Comparison of ENCODE assay signal across 17 cellular contexts in genomic region chr13:104357672-104358314, GRCh38.
DNase-seq lines count a peak whose midpoint lies in the region; FAIRE-seq and TF ChIP-seq lines count a peak whose summit lies in the region.
"Had no signal": no experiment of that assay in that cellular context is flagged by ENCODE, and none has a peak within 500 bp of the region (broad histone marks: within the 10 kb centered on the region; RNA-seq: fewer than 3 reads in every experiment).

No MANE protein-coding gene starts in this region.

- peaks cover 4% of the 10 kb centered on the region for H3K4me1 ChIP-seq in astrocyte (ENCODE audit: insufficient read depth, low read length)
- H3K4me1 ChIP-seq: A549 had no signal

- H3K36me3 Mint-ChIP-seq in astrocyte (ENCODE audit: low read depth, unreplicated experiment) = no peaks in the 10 kb centered on the region
- no peaks in the 10 kb centered on the region for H3K36me3 Mint-ChIP-seq in nephron (ENCODE audit: low read depth)
- H3K36me3 Mint-ChIP-seq: CD14-positive monocyte; CD8-positive, alpha-beta T cell had no signal

- intact Hi-C loops in head of caudate nucleus (cut with DNase I) = no loop called here

- peak overlapping the region; percentile 43 for H3K4me2 ChIP-seq in astrocyte (ENCODE audit: low read length)
- H3K4me2 ChIP-seq: A549 had no signal

- no peaks in the 10 kb centered on the region for H3K79me2 ChIP-seq in astrocyte (ENCODE audit: insufficient read depth, low read length)

- H3K4me3 Mint-ChIP-seq in astrocyte (ENCODE audit: unreplicated experiment) = no peak overlapping the region
- H3K4me3 Mint-ChIP-seq in nephron = no peak overlapping the region
- H3K4me3 Mint-ChIP-seq: CD14-positive monocyte; CD8-positive, alpha-beta T cell; HFFc6 had no signal

- no peak overlapping the region for H3K9ac ChIP-seq in astrocyte (ENCODE audit: low read length)

- peak overlapping the region; percentile 38 for H2AFZ ChIP-seq in astrocyte (ENCODE audit: low read depth, low read length)

- H3K36me3 ChIP-seq in astrocyte (ENCODE audit: insufficient read depth, low read length) = no peaks in the 10 kb centered on the region

- no peaks in the 10 kb centered on the region for H3K9me3 ChIP-seq in astrocyte (ENCODE audit: insufficient read depth, low read depth, low read length)
- H3K9me3 ChIP-seq: A549 had no signal

- H4K20me1 ChIP-seq in astrocyte (ENCODE audit: insufficient read depth, low read length) = no peaks in the 10 kb centered on the region

- H3K4me3 ChIP-seq in astrocyte (ENCODE audit: insufficient read depth, low read depth, low read length) = no peak overlapping the region
- H3K4me3 ChIP-seq: A549 had no signal

- TF ChIP-seq CTCF in astrocyte (IDR thresholded peaks at IDR 0.05; ENCODE audit: insufficient read depth, low read depth, low read length) = no peak
- no peak for TF ChIP-seq CTCF in nephron (IDR thresholded peaks at IDR 0.05; ENCODE audit: unreplicated experiment in 3 of 3)

- H3K27ac Mint-ChIP-seq in astrocyte (ENCODE audit: unreplicated experiment) = no peak overlapping the region
- peak overlapping the region; percentile 1 to 36 (median 18) for H3K27ac Mint-ChIP-seq in nephron
- H3K27ac Mint-ChIP-seq: CD14-positive monocyte; CD8-positive, alpha-beta T cell; HFFc6 had no signal

- peak; percentile 5 for DNase-seq in NCI-H1417 treated with DMSO at 0.1 percent for 48 hours (lab: John Stamatoyannopoulos, UW)
- DNase-seq in NCI-H524 treated with DMSO at 0.1 percent for 48 hours (lab: John Stamatoyannopoulos, UW) = peak; percentile 32
- no peak for DNase-seq in astrocyte (ENCODE audit: low read depth)
- no peak for DNase-seq in MV-4-11 (lab: John Stamatoyannopoulos, UW)
- DNase-seq in NCI-H2227 (lab: John Stamatoyannopoulos, UW; ENCODE audit: unreplicated experiment) = no peak
- DNase-seq in head of caudate nucleus = no peak
- DNase-seq: CD8-positive, alpha-beta T cell; DMS153; DND-41; GDM1; HCEC 1CT; HFFc6 had no signal

- H3K4me1 Mint-ChIP-seq in astrocyte (ENCODE audit: low read depth, unreplicated experiment) = no peaks in the 10 kb centered on the region
- H3K4me1 Mint-ChIP-seq in nephron = peaks cover 15% of the 10 kb centered on the region
- H3K4me1 Mint-ChIP-seq: CD14-positive monocyte had no signal

- no peak overlapping the region for H3K27ac ChIP-seq in astrocyte (ENCODE audit: low read depth, low read length)
- H3K27ac ChIP-seq: A549 had no signal

- H3K27me3 Mint-ChIP-seq in astrocyte (ENCODE audit: low read depth, unreplicated experiment) = no peaks in the 10 kb centered on the region
- no peaks in the 10 kb centered on the region for H3K27me3 Mint-ChIP-seq in nephron (ENCODE audit: low read depth)

- H3K27me3 ChIP-seq in astrocyte (ENCODE audit: insufficient read depth, low read length) = no peaks in the 10 kb centered on the region

- FAIRE-seq in astrocyte (lab: Jason Lieb, UNC) = no peak
- FAIRE-seq: A549, D721Med, GM12892 had no signal

- no peaks in the 10 kb centered on the region for H3K9me3 Mint-ChIP-seq in astrocyte (ENCODE audit: unreplicated experiment)
- H3K9me3 Mint-ChIP-seq in nephron = no peaks in the 10 kb centered on the region

Comparison
In these comparisons a context has a peak if more than half of its experiments do, and no peak if none do; other contexts are left out.
1. DNase-seq: peak in NCI-H1417 treated with DMSO at 0.1 percent for 48 hours (single experiment) and NCI-H524 treated with DMSO at 0.1 percent for 48 hours (single experiment); none in astrocyte (single experiment), MV-4-11 (single experiment), NCI-H2227 (single experiment) and head of caudate nucleus (0 of 42).